In the genomic region with DNA sequence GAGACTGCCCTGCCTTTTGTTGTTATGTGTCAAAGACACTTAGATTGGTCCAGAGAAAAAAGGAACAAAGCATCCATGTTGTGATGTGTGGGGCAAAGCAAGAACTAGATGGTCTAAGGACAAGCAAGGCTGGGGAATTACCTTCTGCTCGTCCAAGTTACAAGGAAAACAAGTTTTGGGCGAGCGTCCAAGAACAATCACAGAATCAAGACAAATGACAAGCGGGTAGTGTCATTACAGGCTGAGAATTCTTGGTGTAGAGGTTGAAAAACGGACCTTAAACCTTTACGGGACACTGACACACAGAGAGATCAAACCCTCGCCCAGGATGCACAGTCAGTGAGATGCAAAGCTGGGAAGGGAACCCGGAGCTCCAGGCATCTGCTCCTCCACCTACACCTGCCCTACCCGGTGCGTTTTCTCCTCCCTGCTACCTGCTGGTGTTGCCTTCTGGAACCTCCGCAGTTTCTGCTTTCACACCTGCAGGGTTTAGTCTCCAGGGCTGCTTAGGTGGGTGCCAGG, we compare ENCODE assay signal across 8 cellular contexts. TPM values are rescaled to one million over a fixed set of nuclear protein-coding genes. Genes with fewer than 3 reads are reported as not detected.
DNase-seq lines count a peak whose midpoint lies in the region; ATAC-seq, FAIRE-seq and TF ChIP-seq lines count a peak whose summit lies in the region.

No MANE protein-coding gene starts in this region.

- peak overlapping the region; percentile 81 for H3K9ac ChIP-seq in HCT116 (ENCODE audit: low read length)

- no peaks in the 10 kb centered on the region for H3K9me3 ChIP-seq in CD8-positive, alpha-beta T cell (ENCODE audit: low read length)
- H3K9me3 ChIP-seq in HCT116 (ENCODE audit: control insufficient read depth in 1 of 2, insufficient read depth in 1 of 2, low read depth in 1 of 2, low read length in 2 of 2): peaks cover 6 to 11% of the 10 kb centered on the region in 2 experiments; a peak in 2 of 4 replicates
- no peaks in the 10 kb centered on the region for H3K9me3 ChIP-seq in hepatocyte (ENCODE audit: low read depth)
- no peaks in the 10 kb centered on the region for H3K9me3 ChIP-seq in small intestine (ENCODE audit: control insufficient read depth, low read depth)

- POLR2A ChIA-PET in CD8-positive, alpha-beta T cell (lab: Charles Lee): interaction anchor here (0.7 to 1.1 kb wide), 4 partner anchors 11 to 88 kb away, joined by 3 to 5 read pairs (median 4); a partner anchor contains a TSS
- POLR2A ChIA-PET in HCT116 (lab: Charles Lee): interaction anchor here (0.8 kb wide), 1 partner anchor 42 kb away, joined by 4 read pairs; a partner anchor contains a TSS

- peaks cover 4% of the 10 kb centered on the region for H3K9me3 Mint-ChIP-seq in CD8-positive, alpha-beta T cell

- intact Hi-C loops in CD8-positive, alpha-beta T cell (cut with DNase I, micrococcal nuclease): loop anchor here (1.0 kb wide), 10 partner anchors 11 to 89 kb away; a partner anchor contains a TSS
- intact Hi-C loops in HCT116 (cut with micrococcal nuclease): loop anchor here (5.0 kb wide), 1 partner anchor 44 kb away; a partner anchor contains a TSS

- RAD21 ChIA-PET in HCT116 (lab: Charles Lee; ENCODE audit: low non-redundant PET in 1 of 2, low total read pairs in 2 of 2, uncharacterized antibody in 2 of 2, unreplicated experiment in 2 of 2): no interaction called here

- peaks cover 13% of the 10 kb centered on the region for H3K27me3 Mint-ChIP-seq in CD8-positive, alpha-beta T cell (ENCODE audit: low read depth)

- TF ChIP-seq RAD21 in HCT116 (IDR thresholded peaks at IDR 0.05; ENCODE audit: low read depth): no peak

- no peak overlapping the region for H3K27ac Mint-ChIP-seq in CD8-positive, alpha-beta T cell

- H3K4me2 ChIP-seq in HCT116 (ENCODE audit: low read length): peak overlapping the region; percentile 83
- H3K4me2 ChIP-seq in hepatocyte: peak overlapping the region; percentile 87

- CTCF ChIA-PET in CD8-positive, alpha-beta T cell (lab: Charles Lee): no interaction called here
- CTCF ChIA-PET in HCT116 (lab: Charles Lee): no interaction called here

- no peaks in the 10 kb centered on the region for H3K36me3 ChIP-seq in CD8-positive, alpha-beta T cell (ENCODE audit: insufficient read depth, low read length)
- H3K36me3 ChIP-seq in HCT116 (ENCODE audit: control insufficient read depth in 1 of 2, insufficient read depth in 2 of 2, low read length in 2 of 2) (no peaks in the 10 kb centered on the region; a peak in 2 of 4 replicates), hepatocyte (replicated peaks; ENCODE audit: insufficient read depth, low read depth) (no peaks in the 10 kb centered on the region), small intestine (ENCODE audit: control insufficient read depth in 2 of 2, insufficient read depth in 2 of 2, low read length in 2 of 2) (no peaks in the 10 kb centered on the region)

- FAIRE-seq in small intestine (lab: Jason Lieb, UNC): no peak

- no peaks in the 10 kb centered on the region for H3K9me2 ChIP-seq in HCT116 (ENCODE audit: insufficient read depth)
- no peaks in the 10 kb centered on the region for H3K9me2 ChIP-seq in hepatocyte (replicated peaks; ENCODE audit: insufficient read depth)

- H3K4me1 Mint-ChIP-seq in CD8-positive, alpha-beta T cell (ENCODE audit: low read depth): peaks cover 16% of the 10 kb centered on the region

- H3K36me3 Mint-ChIP-seq in CD8-positive, alpha-beta T cell: peaks cover 14% of the 10 kb centered on the region

- no peak overlapping the region for H3K27ac ChIP-seq in CD8-positive, alpha-beta T cell (ENCODE audit: low read depth, low read length)
- H3K27ac ChIP-seq in HCT116 (ENCODE audit: low read depth, low read length) (no peak overlapping the region), VCaP (peak overlapping the region; percentile 72), hepatocyte (no peak overlapping the region), small intestine (ENCODE audit: low read depth in 1 of 2, low read length in 1 of 2) (no peak overlapping the region)

- no peak for ATAC-seq in CD8-positive, alpha-beta T cell
- ATAC-seq in HCT116 (peak; percentile 51), GM18520 (IDR thresholded peaks at IDR 0.05; ENCODE audit: unreplicated experiment) (no peak)

- no peak for DNase-seq in CD8-positive, alpha-beta T cell
- DNase-seq in HCT116 (ENCODE audit: low read depth, low spot score): no peak
- peak; percentile 24 for DNase-seq in hepatocyte (ENCODE audit: low spot score)
- no peak for DNase-seq in small intestine
- no peak for DNase-seq in AG20443 (ENCODE audit: low spot score)
- no peak for DNase-seq in effector CD8-positive, alpha-beta T cell (lab: John Stamatoyannopoulos, UW)

- no peaks in the 10 kb centered on the region for H3K27me3 ChIP-seq in CD8-positive, alpha-beta T cell (ENCODE audit: insufficient read depth, low read length)
- H3K27me3 ChIP-seq in HCT116 (ENCODE audit: insufficient read depth, low read length) (no peaks in the 10 kb centered on the region), hepatocyte (no peaks in the 10 kb centered on the region), small intestine (ENCODE audit: control insufficient read depth in 2 of 2, insufficient read depth in 2 of 2, low read length in 2 of 2) (peaks cover 0 to 3% of the 10 kb centered on the region in 2 donors)

- peak overlapping the region; percentile 83 for H3K4me3 ChIP-seq in CD8-positive, alpha-beta T cell (ENCODE audit: low read depth, low read length)
- H3K4me3 ChIP-seq in HCT116 (replicated peaks in 1 of 2; ENCODE audit: low read depth in 1 of 2, low read length in 2 of 2) (peak overlapping the region; percentile 62 to 73), hepatocyte (peak overlapping the region; percentile 46), small intestine (ENCODE audit: low read depth in 1 of 2, low read length in 2 of 2) (peak overlapping the region; percentile 76 to 96)

- BruUV-seq in HCT116 (replicated peaks; lab: Mats Ljungman, UMichigan): no TSS peak

- 24% methylated on average over 11 of the region's 11 CpGs for WGBS in hepatocyte (ENCODE audit: low lambda C conversion rate, missing lambda C conversion rate)
- WGBS in small intestine, 3 donors: 0 to 6% (median 3%) methylated on average over 11 of the region's 11 CpGs

- peaks cover 10% of the 10 kb centered on the region for H3K4me1 ChIP-seq in CD8-positive, alpha-beta T cell (ENCODE audit: insufficient read depth, low read length)
- H3K4me1 ChIP-seq in HCT116 (ENCODE audit: control insufficient read depth in 1 of 2, insufficient read depth in 2 of 2, low read length in 2 of 2): peaks cover 6 to 10% of the 10 kb centered on the region in 2 experiments; a peak in 2 of 4 replicates
- H3K4me1 ChIP-seq in hepatocyte (ENCODE audit: insufficient read depth): no peaks in the 10 kb centered on the region
- H3K4me1 ChIP-seq in small intestine (ENCODE audit: control insufficient read depth in 2 of 2, insufficient read depth in 1 of 2, low read depth in 1 of 2, low read length in 1 of 2): peaks cover 0 to 2% of the 10 kb centered on the region in 2 donors

- TF ChIP-seq CTCF in CD8-positive, alpha-beta T cell (IDR thresholded peaks at IDR 0.05): no peak
- TF ChIP-seq CTCF in HCT116 (IDR thresholded peaks at IDR 0.05 in 2 of 3, conservative IDR thresholded peaks at IDR 0.05 in 1 of 3; ENCODE audit: borderline replicate concordance in 1 of 3, insufficient read depth in 1 of 3, low read depth in 2 of 3, low read length in 2 of 3): no peak
- no peak for TF ChIP-seq CTCF in VCaP (conservative IDR thresholded peaks at IDR 0.05)
- TF ChIP-seq CTCF in hepatocyte (IDR thresholded peaks at IDR 0.05; ENCODE audit: poor library complexity): no peak

- H3K4me3 Mint-ChIP-seq in CD8-positive, alpha-beta T cell: peak overlapping the region; percentile 82

- no peak for TF ChIP-seq POLR2A in HCT116 (IDR thresholded peaks at IDR 0.05; ENCODE audit: borderline replicate concordance, extremely low read depth, insufficient read depth, insufficient read length)

- H4K20me1 ChIP-seq in HCT116 (ENCODE audit: insufficient read depth) (no peaks in the 10 kb centered on the region), hepatocyte (ENCODE audit: insufficient read depth, poor library complexity, severe bottlenecking) (no peaks in the 10 kb centered on the region)

- H3K79me2 ChIP-seq in HCT116 (ENCODE audit: insufficient read depth, low read length) (no peaks in the 10 kb centered on the region), hepatocyte (no peaks in the 10 kb centered on the region)

- H2AFZ ChIP-seq in HCT116 (ENCODE audit: low read depth, low read length, poor library complexity, severe bottlenecking) (no peak overlapping the region), hepatocyte (peak overlapping the region; percentile 66)

TF ChIP-seq in HCT116, 20 proteins besides CTCF, POLR2A, EP300 and RAD21 (continues in another document):
- no peak for TF ChIP-seq POLR2AphosphoS5 (IDR thresholded peaks at IDR 0.05; ENCODE audit: low read depth, low read length)

RNA-seq across cellular contexts. Expression of a gene that starts 0.5 kb away (rescaled TPM):
- total RNA-seq in CD8-positive, alpha-beta T cell: 1 to 10 TPM; 6.2 to 6.5 TPM
- total RNA-seq in HCT116 (2021; ENCODE audit: unreplicated experiment): 9.4 TPM
- polyA plus RNA-seq in HCT116 (2012): 4.0 and 4.8 TPM in 2 replicates
- 5.8 and 7.0 TPM in 2 replicates for total RNA-seq in hepatocyte
- polyA plus RNA-seq in hepatocyte: 1.9 and 2.4 TPM in 2 replicates
- 1 to 10 TPM; 1.1 to 3.0 (median 1.1) TPM for polyA plus RNA-seq in small intestine

RNA-seq across cellular contexts. Expression of a gene that starts 10.9 kb away (rescaled TPM):
- 1 to 10 TPM in 1 of 2 experiments, under 1 TPM in 1; 0.75 to 1.3 TPM for total RNA-seq in CD8-positive, alpha-beta T cell
- total RNA-seq in HCT116 (2021; ENCODE audit: unreplicated experiment) (not detected), hepatocyte (1.0 and 1.5 TPM in 2 replicates)
- 0.55 and 0.79 TPM in 2 replicates for polyA plus RNA-seq in HCT116 (2012)
- polyA plus RNA-seq in hepatocyte (0.35 and 0.95 TPM in 2 replicates), small intestine (1 to 10 TPM in 1 of 3 donors, under 1 TPM in 2; 0.22 to 1.3 (median 0.27) TPM)

RNA-seq across cellular contexts. Expression of a gene that starts 16.0 kb away (rescaled TPM):
- 10 to 100 TPM; 26.9 to 30.5 TPM for total RNA-seq in CD8-positive, alpha-beta T cell
- total RNA-seq in HCT116 (2021; ENCODE audit: unreplicated experiment) (11.3 TPM), hepatocyte (8.7 and 13.1 TPM in 2 replicates)
- polyA plus RNA-seq in HCT116 (2012): 3.6 and 3.8 TPM in 2 replicates
- polyA plus RNA-seq in hepatocyte (9.1 and 9.3 TPM in 2 replicates), small intestine (1 to 10 TPM; 3.2 to 5.1 (median 3.4) TPM)

RNA-seq across cellular contexts. Expression of a gene that starts 25.3 kb away (rescaled TPM):
- 10 to 100 TPM; 14.6 to 16.5 TPM for total RNA-seq in CD8-positive, alpha-beta T cell
- total RNA-seq in HCT116 (2021; ENCODE audit: unreplicated experiment) (6.5 TPM), hepatocyte (11.2 and 20.5 TPM in 2 replicates)
- 6.1 and 7.3 TPM in 2 replicates for polyA plus RNA-seq in HCT116 (2012)
- polyA plus RNA-seq in hepatocyte (13.8 and 20.7 TPM in 2 replicates), small intestine (10 to 100 TPM in 1 of 3 donors, 1 to 10 TPM in 2; 7.3 to 11.4 (median 7.8) TPM)

RNA-seq across cellular contexts. Expression of a gene that starts 42.4 kb away (rescaled TPM):
- 1 to 10 TPM; 1.2 to 1.7 TPM for total RNA-seq in CD8-positive, alpha-beta T cell
- 25.8 TPM for total RNA-seq in HCT116 (2021; ENCODE audit: unreplicated experiment)
- 13.1 and 13.5 TPM in 2 replicates for polyA plus RNA-seq in HCT116 (2012)
- total RNA-seq in hepatocyte: 4.5 and 5.5 TPM in 2 replicates
- polyA plus RNA-seq in hepatocyte: 4.5 and 7.9 TPM in 2 replicates
- 1 to 10 TPM; 1.8 to 7.6 (median 6.7) TPM for polyA plus RNA-seq in small intestine
